ENCODE assay signal across 8 cellular contexts in the genomic region with DNA sequence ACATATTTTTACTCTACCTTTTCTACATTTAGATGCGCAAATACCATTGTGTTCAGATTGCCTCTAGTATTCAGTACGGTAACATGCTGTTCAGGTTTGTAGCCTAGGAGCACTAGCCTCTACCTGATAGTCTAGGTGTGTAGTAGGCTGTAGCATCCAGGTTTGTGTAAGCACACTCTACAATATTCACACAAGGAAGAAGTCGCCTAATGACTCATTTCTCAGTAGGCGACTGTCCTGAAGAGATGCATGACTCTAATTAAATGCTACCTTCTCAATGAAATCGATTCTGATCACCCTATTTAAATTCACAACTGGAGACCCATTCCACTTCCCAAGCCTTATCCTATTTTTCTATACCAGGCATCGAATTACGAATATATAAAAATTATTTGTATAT. TPM values are rescaled to one million over a fixed set of nuclear protein-coding genes. Genes with fewer than 3 reads are reported as not detected.
DNase-seq lines count a peak whose midpoint lies in the region; ATAC-seq and TF ChIP-seq lines count a peak whose summit lies in the region.

No MANE protein-coding gene starts in this region.

- H3K4ac ChIP-seq in mesendoderm (ENCODE audit: low read depth, low read length): no peak overlapping the region

- DNase-seq in A673 (ENCODE audit: low spot score): no peak
- DNase-seq in HL-60 (ENCODE audit: low read depth in 1 of 2, low spot score in 1 of 2): no peak
- DNase-seq in astrocyte of the spinal cord (ENCODE audit: low read depth, low spot score): no peak
- DNase-seq in mesendoderm: no peak
- DNase-seq in GM20000 (ENCODE audit: low spot score): no peak
- DNase-seq in NCI-H128 (lab: John Stamatoyannopoulos, UW; ENCODE audit: unreplicated experiment): no peak

- TF ChIP-seq CTCF in A673 (conservative IDR thresholded peaks at IDR 0.05; ENCODE audit: low read depth, low read length) (no peak), HL-60 (IDR thresholded peaks at IDR 0.05; ENCODE audit: insufficient read depth, low read length) (no peak), astrocyte of the spinal cord (IDR thresholded peaks at IDR 0.05; ENCODE audit: low read depth, low read length) (no peak), GM20000 (IDR thresholded peaks at IDR 0.05; ENCODE audit: extremely low read depth, missing control alignments) (no peak)

- no peak overlapping the region for H4K8ac ChIP-seq in mesendoderm (ENCODE audit: low read depth, low read length)

- peak overlapping the region; percentile 28 for H3K9ac ChIP-seq in mesendoderm (ENCODE audit: low read length)

- H3K4me3 ChIP-seq in A673 (ENCODE audit: low read depth, low read length, poor library complexity, severe bottlenecking) (peak overlapping the region; percentile 92), HL-60 (replicated peaks; ENCODE audit: insufficient read depth, low read length) (peak overlapping the region; percentile 91), astrocyte of the spinal cord (ENCODE audit: low read depth, low read length) (peak overlapping the region; percentile 71), mesendoderm (ENCODE audit: low read length) (no peak overlapping the region)

- H3K27me3 ChIP-seq in A673 (replicated peaks; ENCODE audit: insufficient read depth, low read depth, low read length, poor library complexity) (no peaks in the 10 kb centered on the region), HL-60 (ENCODE audit: insufficient read depth, poor library complexity, severe bottlenecking) (no peaks in the 10 kb centered on the region), mesendoderm (ENCODE audit: insufficient read depth, low read length, poor library complexity) (no peaks in the 10 kb centered on the region)

- no peak overlapping the region for H3K18ac ChIP-seq in mesendoderm (ENCODE audit: low read length)

- H3K79me1 ChIP-seq in mesendoderm (ENCODE audit: low read length): peaks cover 10% of the 10 kb centered on the region

- peaks cover 25% of the 10 kb centered on the region for H3K79me2 ChIP-seq in mesendoderm (ENCODE audit: control insufficient read depth, insufficient read depth, low read length)

- no peak overlapping the region for H4K5ac ChIP-seq in mesendoderm (ENCODE audit: low read length)

- H2BK15ac ChIP-seq in mesendoderm (replicated peaks; ENCODE audit: low read depth): no peak overlapping the region

- H3K27ac ChIP-seq in A673 (ENCODE audit: low read depth, low read length, poor library complexity, severe bottlenecking): no peak overlapping the region
- H3K27ac ChIP-seq in HL-60 (replicated peaks): peak overlapping the region; percentile 80
- H3K27ac ChIP-seq in mesendoderm (ENCODE audit: low read depth, low read length): no peak overlapping the region

- no peak for ATAC-seq in GM21737 (IDR thresholded peaks at IDR 0.05; ENCODE audit: unreplicated experiment)
- no peak for ATAC-seq in HG02678 (IDR thresholded peaks at IDR 0.05; ENCODE audit: unreplicated experiment)

- H2AK5ac ChIP-seq in mesendoderm (ENCODE audit: low read length): no peak overlapping the region

- no peak overlapping the region for H2BK5ac ChIP-seq in mesendoderm (ENCODE audit: low read length)

- in situ Hi-C loops in astrocyte of the spinal cord (cut with HindIII; ENCODE audit: low sequenced_read_pairs): no loop called here

- BruUV-seq in A673 (replicated peaks; lab: Mats Ljungman, UMichigan): TSS peak; percentile 33

- CTCF ChIA-PET in A673 (lab: Charles Lee): no interaction called here

- H3K36me3 ChIP-seq in A673 (ENCODE audit: insufficient read depth, low read length, poor library complexity, severe bottlenecking): no peaks in the 10 kb centered on the region
- no peaks in the 10 kb centered on the region for H3K36me3 ChIP-seq in mesendoderm (ENCODE audit: control insufficient read depth, insufficient read depth, low read length)

- POLR2A ChIA-PET in A673 (lab: Charles Lee; ENCODE audit: low non-redundant PET): interaction anchor here (0.6 kb wide), 1 partner anchor 339 kb away, joined by 3 read pairs; no protein-coding TSS in a partner anchor

- H3K4me1 ChIP-seq in A673 (ENCODE audit: insufficient read depth, low read length, poor library complexity, severe bottlenecking): peaks cover 14% of the 10 kb centered on the region
- H3K4me1 ChIP-seq in mesendoderm (ENCODE audit: control insufficient read depth, low read depth, low read length): peaks cover 2% of the 10 kb centered on the region

- peak overlapping the region; percentile 6 for H3K4me2 ChIP-seq in mesendoderm (ENCODE audit: low read length)

- no CpG with 5 or more reads among the region's 7 CpGs for WGBS in mesendoderm (ENCODE audit: extremely low coverage, insufficient coverage, low lambda C conversion rate)

- no peaks in the 10 kb centered on the region for H3K9me3 ChIP-seq in A673 (ENCODE audit: low read depth, low read length, poor library complexity, severe bottlenecking)

- no peak overlapping the region for H2BK120ac ChIP-seq in mesendoderm (ENCODE audit: low read depth, low read length)

- intact Hi-C loops in A673 (cut with micrococcal nuclease; ENCODE audit: unreplicated experiment): no loop called here

- peak overlapping the region; percentile 8 for H3K56ac ChIP-seq in mesendoderm (ENCODE audit: low read length)

- no peak overlapping the region for H3K23ac ChIP-seq in mesendoderm (ENCODE audit: low read length)

RNA-seq across cellular contexts. Expression of gene MCUR1, which starts 1.3 kb away (rescaled TPM):
- total RNA-seq in A673 (2021): 49.3 and 56.6 TPM in 2 replicates
- 23.1 TPM for polyA plus RNA-seq in mesendoderm (2013, experiment 1 of 2)
- 23.1 TPM for polyA plus RNA-seq in mesendoderm (2013, experiment 2 of 2)
